9 cellular contexts compared by ENCODE assay signal in the genomic region with DNA sequence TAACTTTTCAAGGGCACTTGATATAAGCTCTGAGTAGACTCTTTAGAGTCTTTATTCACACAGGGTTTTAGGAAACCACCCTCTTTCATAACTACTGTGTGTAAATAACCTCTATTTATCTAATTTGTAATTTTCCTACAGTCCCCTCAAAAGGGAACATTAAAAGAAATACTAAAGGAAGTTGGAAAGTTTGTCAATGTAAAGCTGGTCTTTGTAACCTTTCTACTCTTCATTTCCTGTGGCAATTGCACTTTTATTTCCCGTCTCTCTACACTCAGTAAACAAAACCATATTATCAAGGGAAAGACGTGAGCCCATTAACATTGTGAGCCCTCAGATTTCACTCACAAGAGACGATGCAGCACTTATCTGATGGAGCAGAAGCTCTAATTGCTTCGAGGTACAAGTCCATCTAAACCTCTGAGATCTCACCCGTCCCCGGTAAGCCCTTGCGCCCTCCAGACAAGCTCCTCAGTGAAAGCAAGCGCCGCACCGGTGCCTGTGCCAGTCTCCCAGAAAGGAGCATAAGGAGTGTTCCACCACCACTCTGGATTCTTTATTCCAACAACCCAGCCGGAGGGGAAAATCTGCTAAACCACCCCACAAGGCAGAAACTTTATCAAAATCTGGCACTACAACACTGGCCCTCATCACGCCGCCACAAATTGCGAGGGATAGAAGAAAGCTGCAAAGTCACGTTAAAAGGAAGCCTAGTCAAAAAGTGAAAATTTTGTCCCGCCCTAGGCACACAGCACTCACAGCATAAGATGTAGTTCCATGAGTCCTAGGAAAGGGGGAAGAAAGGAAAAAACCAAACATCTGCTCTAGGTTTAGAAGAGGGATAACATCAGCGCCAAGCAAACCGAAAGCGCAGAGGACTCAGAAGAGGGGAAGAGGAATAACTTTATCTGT. TPM values are rescaled to one million over a fixed set of nuclear protein-coding genes. Genes with fewer than 3 reads are reported as not detected.
DNase-seq lines count a peak whose midpoint lies in the region; ATAC-seq and TF ChIP-seq lines count a peak whose summit lies in the region.
"Had no signal": no experiment of that assay in that cellular context is flagged by ENCODE, and none has a peak within 500 bp of the region (broad histone marks: within the 10 kb centered on the region; RNA-seq: fewer than 3 reads in every experiment).

No MANE protein-coding gene starts in this region.

- POLR2A ChIA-PET in CD8-positive, alpha-beta T cell (lab: Charles Lee), result no interaction called here

- TF ChIP-seq POLR2A in testis (IDR thresholded peaks at IDR 0.05), result no peak

- H3K36me3 ChIP-seq in CD8-positive, alpha-beta T cell (ENCODE audit: insufficient read depth, low read length), result no peaks in the 10 kb centered on the region
- no peaks in the 10 kb centered on the region for H3K36me3 ChIP-seq in testis (ENCODE audit: low read depth, missing control alignments)

- no peaks in the 10 kb centered on the region for H3K36me3 Mint-ChIP-seq in CD8-positive, alpha-beta T cell
- H3K36me3 Mint-ChIP-seq in activated naive CD8-positive, alpha-beta T cell treated with anti-CD3 and anti-CD28 coated beads for 36 hours, result no peaks in the 10 kb centered on the region

- peaks cover 16% of the 10 kb centered on the region for H3K4me1 ChIP-seq in CD8-positive, alpha-beta T cell (ENCODE audit: insufficient read depth, low read length)
- H3K4me1 ChIP-seq in testis, result no peaks in the 10 kb centered on the region

- H3K9me3 ChIP-seq in CD8-positive, alpha-beta T cell (ENCODE audit: low read length), result no peaks in the 10 kb centered on the region
- H3K9me3 ChIP-seq in testis, result no peaks in the 10 kb centered on the region

- intact Hi-C loops in CD8-positive, alpha-beta T cell (cut with DNase I, micrococcal nuclease), result no loop called here
- intact Hi-C loops in testis (cut with DNase I; ENCODE audit: low total_unique reads), result no loop called here

- H3K27me3 Mint-ChIP-seq in CD8-positive, alpha-beta T cell (ENCODE audit: low read depth), result peaks cover 68% of the 10 kb centered on the region
- H3K27me3 Mint-ChIP-seq in activated naive CD8-positive, alpha-beta T cell treated with anti-CD3 and anti-CD28 coated beads for 36 hours, result peaks cover 89% of the 10 kb centered on the region

- H3K27ac ChIP-seq in CD8-positive, alpha-beta T cell (ENCODE audit: low read depth, low read length), result no peak overlapping the region
- H3K27ac ChIP-seq in testis, result peak overlapping the region; percentile 41 to 65

- no peaks in the 10 kb centered on the region for H3K9me3 Mint-ChIP-seq in CD8-positive, alpha-beta T cell
- no peaks in the 10 kb centered on the region for H3K9me3 Mint-ChIP-seq in activated naive CD8-positive, alpha-beta T cell treated with anti-CD3 and anti-CD28 coated beads for 36 hours

- peaks cover 23% of the 10 kb centered on the region for H3K4me1 Mint-ChIP-seq in CD8-positive, alpha-beta T cell (ENCODE audit: low read depth)
- H3K4me1 Mint-ChIP-seq in activated naive CD8-positive, alpha-beta T cell treated with anti-CD3 and anti-CD28 coated beads for 36 hours, result peaks cover 14% of the 10 kb centered on the region

- ATAC-seq in CD8-positive, alpha-beta T cell, result no peak
- peak; percentile 24 for ATAC-seq in HG02885 (IDR thresholded peaks at IDR 0.05; ENCODE audit: poor library complexity, unreplicated experiment)
- ATAC-seq in HG02973 (IDR thresholded peaks at IDR 0.05; ENCODE audit: unreplicated experiment), result no peak
- no peak for ATAC-seq in GM19397 (IDR thresholded peaks at IDR 0.05; ENCODE audit: unreplicated experiment)

- CTCF ChIA-PET in CD8-positive, alpha-beta T cell (lab: Charles Lee), result no interaction called here

- 1 to 3% methylated on average over 19 of the region's 19 CpGs for WGBS in testis, 2 donors

- no peak overlapping the region for H3K27ac Mint-ChIP-seq in CD8-positive, alpha-beta T cell
- H3K27ac Mint-ChIP-seq in activated naive CD8-positive, alpha-beta T cell treated with anti-CD3 and anti-CD28 coated beads for 36 hours, result no peak overlapping the region

- H3K4me3 ChIP-seq in CD8-positive, alpha-beta T cell (ENCODE audit: low read depth, low read length), result peak overlapping the region; percentile 42
- H3K4me3 ChIP-seq in testis, result peak overlapping the region; percentile 65 to 66

- TF ChIP-seq CTCF in CD8-positive, alpha-beta T cell (IDR thresholded peaks at IDR 0.05), result no peak
- no peak for TF ChIP-seq CTCF in testis (IDR thresholded peaks at IDR 0.05)

- no peak for DNase-seq in CD8-positive, alpha-beta T cell
- no peak for DNase-seq in activated naive CD8-positive, alpha-beta T cell treated with anti-CD3 and anti-CD28 coated beads for 36 hours
- DNase-seq in kidney tubule cell (ENCODE audit: low spot score) (peak; percentile 34), testis (peak; percentile 27), GF-D8 (lab: John Stamatoyannopoulos, UW) (no peak)

- peak overlapping the region; percentile 85 for H3K4me3 Mint-ChIP-seq in CD8-positive, alpha-beta T cell
- H3K4me3 Mint-ChIP-seq in activated naive CD8-positive, alpha-beta T cell treated with anti-CD3 and anti-CD28 coated beads for 36 hours, result peak overlapping the region; percentile 77

- peaks cover 34% of the 10 kb centered on the region for H3K27me3 ChIP-seq in CD8-positive, alpha-beta T cell (ENCODE audit: insufficient read depth, low read length)
- H3K27me3 ChIP-seq in testis, result no peaks in the 10 kb centered on the region

RNA-seq across cellular contexts. Expression of a gene that starts 0.9 kb away (rescaled TPM):
- not detected for total RNA-seq in CD8-positive, alpha-beta T cell
- total RNA-seq in activated naive CD8-positive, alpha-beta T cell treated with anti-CD3 and anti-CD28 coated beads for 36 hours, result not detected
- total RNA-seq in testis, result 1 to 10 TPM; 5.5 to 7.6 TPM
- 1.8 TPM for polyA plus RNA-seq in testis (ENCODE audit: insufficient read depth, low read depth, low replicate concordance)
- total RNA-seq: HT1080 had no signal

RNA-seq across cellular contexts. Expression of a gene that starts 30.5 kb away (rescaled TPM):
- not detected for total RNA-seq in CD8-positive, alpha-beta T cell
- not detected for total RNA-seq in activated naive CD8-positive, alpha-beta T cell treated with anti-CD3 and anti-CD28 coated beads for 36 hours
- 10 to 100 TPM; 14.0 to 22.3 TPM for total RNA-seq in testis
- 2.7 TPM for polyA plus RNA-seq in testis (ENCODE audit: insufficient read depth, low read depth, low replicate concordance)
- total RNA-seq: HT1080 had no signal

RNA-seq across cellular contexts. Expression of a gene that starts 36.2 kb away (rescaled TPM):
- total RNA-seq in CD8-positive, alpha-beta T cell, result not detected
- not detected for total RNA-seq in activated naive CD8-positive, alpha-beta T cell treated with anti-CD3 and anti-CD28 coated beads for 36 hours
- 10 to 100 TPM; 11.5 to 13.3 TPM for total RNA-seq in testis
- 2.7 TPM for polyA plus RNA-seq in testis (ENCODE audit: insufficient read depth, low read depth, low replicate concordance)
- total RNA-seq: HT1080 had no signal

RNA-seq across cellular contexts. Expression of a gene that starts 58.1 kb away (rescaled TPM):
- total RNA-seq in CD8-positive, alpha-beta T cell, result not detected
- not detected for total RNA-seq in activated naive CD8-positive, alpha-beta T cell treated with anti-CD3 and anti-CD28 coated beads for 36 hours
- total RNA-seq in testis, result 10 to 100 TPM; 39.8 to 41.2 TPM
- polyA plus RNA-seq in testis (ENCODE audit: insufficient read depth, low read depth, low replicate concordance), result 36.6 TPM

Comparison
In these comparisons a context has a peak if more than half of its experiments do, and no peak if none do; other contexts are left out.
1. DNase-seq: peak in kidney tubule cell (single experiment) and testis (single experiment); none in CD8-positive, alpha-beta T cell (0 of 7), activated naive CD8-positive, alpha-beta T cell treated with anti-CD3 and anti-CD28 coated beads for 36 hours (single experiment) and GF-D8 (single experiment).
2. RNA of a gene that starts 0.9 kb away (total RNA-seq): 5.5 to 7.6 TPM in testis; not detected in activated naive CD8-positive, alpha-beta T cell treated with anti-CD3 and anti-CD28 coated beads for 36 hours and not detected in CD8-positive, alpha-beta T cell; every median in the first group is over 4 times any median in the second.
3. RNA of a gene that starts 30.5 kb away (total RNA-seq): 14.0 to 22.3 TPM in testis; not detected in CD8-positive, alpha-beta T cell and not detected in activated naive CD8-positive, alpha-beta T cell treated with anti-CD3 and anti-CD28 coated beads for 36 hours; every median in the first group is over 10 times any median in the second.
4. RNA of a gene that starts 36.2 kb away (total RNA-seq): 11.5 to 13.3 TPM in testis; not detected in CD8-positive, alpha-beta T cell and not detected in activated naive CD8-positive, alpha-beta T cell treated with anti-CD3 and anti-CD28 coated beads for 36 hours; every median in the first group is over 10 times any median in the second.